ENCODE assay signal across 1 cellular context in genomic region chr3:57592306-57592705, GRCh38.
TF ChIP-seq lines count a peak whose summit lies in the region.

No MANE protein-coding gene starts in this region.

TF ChIP-seq in H1, 55 proteins besides CTCF, POLR2A, EP300 and RAD21:
- TF ChIP-seq SUZ12 (IDR thresholded peaks at IDR 0.05; ENCODE audit: low read length) (no peak), POLR2AphosphoS5 (IDR thresholded peaks at IDR 0.05; ENCODE audit: low read depth, low read length) (peak; percentile 36; the same call in 1 of the 2 replicates), CEBPB (IDR thresholded peaks at IDR 0.05; ENCODE audit: low read depth, low read length) (no peak), TCF12 (IDR thresholded peaks at IDR 0.05; ENCODE audit: low read depth, low read length) (no peak)
